11 cellular contexts compared by ENCODE assay signal in genomic region chr1:17551755-17552234, GRCh38. TPM values are rescaled to one million over a fixed set of nuclear protein-coding genes. Genes with fewer than 3 reads are reported as not detected.
DNase-seq lines count a peak whose midpoint lies in the region; ATAC-seq, FAIRE-seq and TF ChIP-seq lines count a peak whose summit lies in the region.
"Had no signal": no experiment of that assay in that cellular context is flagged by ENCODE, and none has a peak within 500 bp of the region (broad histone marks: within the 10 kb centered on the region; RNA-seq: fewer than 3 reads in every experiment).

No MANE protein-coding gene starts in this region.

- H3K14ac ChIP-seq in H1 (ENCODE audit: insufficient read length): no peak overlapping the region
- H3K14ac ChIP-seq in mesenchymal stem cell (ENCODE audit: low read length in 2 of 2): no peak overlapping the region

- H3K23me2 ChIP-seq in H1 (ENCODE audit: low read depth, low read length): no peaks in the 10 kb centered on the region; the same call in none of the 2 replicates

- H3K79me1 ChIP-seq in H1 (ENCODE audit: low read depth, low read length): peaks cover 19% of the 10 kb centered on the region
- peaks cover 14% of the 10 kb centered on the region for H3K79me1 ChIP-seq in mesenchymal stem cell (replicated peaks; ENCODE audit: low read length, poor library complexity, severe bottlenecking)

- H3K4me1 ChIP-seq in H1 (replicated peaks in 1 of 4; ENCODE audit: control insufficient read depth in 3 of 4, insufficient read depth in 4 of 4, low read length in 3 of 4) (peaks cover 18 to 50% (median 37%) of the 10 kb centered on the region in 4 experiments), mesenchymal stem cell (ENCODE audit: control insufficient read depth, insufficient read depth, low read depth, low read length) (peaks cover 27% of the 10 kb centered on the region), hepatocyte (ENCODE audit: insufficient read depth) (peaks cover 9% of the 10 kb centered on the region)

- H2BK5ac ChIP-seq in H1 (ENCODE audit: low read depth, low read length): peak overlapping the region; percentile 82; the same call in 1 of the 2 replicates
- H2BK5ac ChIP-seq in mesenchymal stem cell (ENCODE audit: low read depth, low read length, poor library complexity, severe bottlenecking): no peak overlapping the region

- CTCF ChIA-PET in H1 (lab: Charles Lee; ENCODE audit: partially characterized antibody): interaction anchor here (0.7 to 86.2 kb wide), 14 partner anchors 9 to 77 kb away, joined by 3 to 1640 read pairs (median 4); no protein-coding TSS in a partner anchor

- TF ChIP-seq POLR2A in H1 (IDR thresholded peaks at IDR 0.05; ENCODE audit: control extremely low read depth in 1 of 2, low read depth in 2 of 2, low read length in 2 of 2): no peak; a peak in 1 of 3 replicates

- H3K9me2 ChIP-seq in hepatocyte (replicated peaks; ENCODE audit: insufficient read depth): no peaks in the 10 kb centered on the region

- H3K18ac ChIP-seq in H1 (ENCODE audit: extremely low read depth, low read length): peak overlapping the region; percentile 65
- H3K18ac ChIP-seq in mesenchymal stem cell (ENCODE audit: low read depth in 1 of 2, low read length in 2 of 2): no peak overlapping the region

- H4K91ac ChIP-seq in H1 (replicated peaks; ENCODE audit: insufficient read length, low read length) (peak overlapping the region; percentile 95), mesenchymal stem cell (ENCODE audit: low read length) (no peak overlapping the region)

- H2BK12ac ChIP-seq in H1 (ENCODE audit: low read depth, low read length) (peak overlapping the region; percentile 91; the same call in 1 of the 2 replicates), mesenchymal stem cell (ENCODE audit: low read length in 2 of 2) (peak overlapping the region in 1 of 2 experiments; percentile 75)

- H2BK20ac ChIP-seq in H1 (ENCODE audit: low read length): peak overlapping the region; percentile 75; the same call in 1 of the 2 replicates

- DNase-seq in AG20443 (ENCODE audit: low spot score): peak; percentile 72
- peak; percentile 96 for DNase-seq in NCI-H2171 treated with DMSO at 0.1 percent for 48 hours (lab: John Stamatoyannopoulos, UW)
- DNase-seq in H1 (ENCODE audit: low read depth in 1 of 2, low spot score in 2 of 2): no peak
- peak; percentile 80 for DNase-seq in mesenchymal stem cell
- no peak for DNase-seq in hepatocyte (ENCODE audit: low spot score)
- DNase-seq in activated CD4-positive, alpha-beta T cell treated with anti-CD3 and anti-CD28 coated beads, Interleukin-2, amount 50 U/mL, for 1 hour: no peak
- no peak for DNase-seq in T-helper 2 cell
- DNase-seq: CD8-positive, alpha-beta memory T cell; NCI-H345 had no signal

- H3K27ac ChIP-seq in H1 (ENCODE audit: low read depth, low read length) (no peak overlapping the region; the same call in 1 of the 2 replicates), mesenchymal stem cell (ENCODE audit: low read length, poor library complexity, severe bottlenecking) (peak overlapping the region; percentile 15), hepatocyte (no peak overlapping the region)

- 55% methylated on average over 8 of the region's 8 CpGs; no CpG with 5 or more reads in 1 of the 2 experiments for WGBS in H1 (ENCODE audit: extremely low coverage in 1 of 2, insufficient coverage in 1 of 2, insufficient read length in 1 of 2, insufficient replicate concordance in 2 of 2, low coverage in 1 of 2, low lambda C conversion rate in 2 of 2, missing lambda C conversion rate in 1 of 2), 2 experiments
- WGBS in mesenchymal stem cell: 32% methylated on average over 8 of the region's 8 CpGs
- 76% methylated on average over 8 of the region's 8 CpGs for WGBS in hepatocyte (ENCODE audit: low lambda C conversion rate, missing lambda C conversion rate)

- H3K23ac ChIP-seq in H1 (ENCODE audit: insufficient read length) (no peak overlapping the region), mesenchymal stem cell (ENCODE audit: low read length in 2 of 2) (no peak overlapping the region)

- FAIRE-seq in H1 (lab: Jason Lieb, UNC): peak; percentile 7

- no peaks in the 10 kb centered on the region for H3K9me3 ChIP-seq in H1 (ENCODE audit: insufficient read depth in 2 of 2, low read depth in 1 of 2, low read length in 1 of 2)
- no peaks in the 10 kb centered on the region for H3K9me3 ChIP-seq in mesenchymal stem cell (ENCODE audit: control insufficient read depth, low read length)
- H3K9me3 ChIP-seq in hepatocyte (ENCODE audit: low read depth): no peaks in the 10 kb centered on the region

- no peaks in the 10 kb centered on the region for H3K27me3 ChIP-seq in H1 (replicated peaks in 1 of 4; ENCODE audit: control insufficient read depth in 3 of 4, extremely low read depth in 1 of 4, insufficient read depth in 3 of 4, low read length in 3 of 4)
- no peaks in the 10 kb centered on the region for H3K27me3 ChIP-seq in mesenchymal stem cell (ENCODE audit: control insufficient read depth in 1 of 2, insufficient read depth in 1 of 2, low read length in 2 of 2)
- H3K27me3 ChIP-seq in hepatocyte: no peaks in the 10 kb centered on the region

- H2AFZ ChIP-seq in H1 (ENCODE audit: low read length) (no peak overlapping the region), mesenchymal stem cell (ENCODE audit: low read depth, low read length) (no peak overlapping the region), hepatocyte (no peak overlapping the region)

- H3K4me2 ChIP-seq in H1 (ENCODE audit: insufficient read depth in 1 of 2, low read depth in 2 of 2, low read length in 2 of 2) (peak overlapping the region; percentile 67 to 81), mesenchymal stem cell (ENCODE audit: low read length, poor library complexity, severe bottlenecking) (no peak overlapping the region), hepatocyte (no peak overlapping the region)

- TF ChIP-seq CTCF in H1 (IDR thresholded peaks at IDR 0.05; ENCODE audit: control extremely low read depth in 1 of 3, insufficient read depth in 1 of 3, low read depth in 1 of 3, low read length in 3 of 3): no peak
- TF ChIP-seq CTCF in hepatocyte (IDR thresholded peaks at IDR 0.05; ENCODE audit: poor library complexity): no peak

- no peak overlapping the region for H4K5ac ChIP-seq in H1 (ENCODE audit: insufficient read length, low read depth, low read length)

- TF ChIP-seq EP300 in H1 (IDR thresholded peaks at IDR 0.05; ENCODE audit: borderline replicate concordance in 1 of 2, low read depth in 2 of 2, low read length in 2 of 2): no peak

- no peak for TF ChIP-seq RAD21 in H1 (IDR thresholded peaks at IDR 0.05 in 1 of 2, conservative IDR thresholded peaks at IDR 0.05 in 1 of 2; ENCODE audit: low read depth in 2 of 2, low read length in 2 of 2)

- no peak overlapping the region for H2AK5ac ChIP-seq in H1 (ENCODE audit: low read depth, low read length)
- no peak overlapping the region for H2AK5ac ChIP-seq in mesenchymal stem cell (ENCODE audit: low read length, severe bottlenecking)

- H2BK15ac ChIP-seq in H1 (ENCODE audit: low read length) (0 out of 2 replicates have a peak overlapping the region, but pooled peaks have one; percentile 49), mesenchymal stem cell (ENCODE audit: low read depth, poor library complexity, severe bottlenecking) (no peak overlapping the region)

- H4K20me1 ChIP-seq in H1 (replicated peaks in 1 of 2; ENCODE audit: control insufficient read depth in 1 of 2, insufficient read depth in 2 of 2, low read length in 2 of 2): peaks cover 0 to 2% of the 10 kb centered on the region in 2 experiments
- H4K20me1 ChIP-seq in hepatocyte (ENCODE audit: insufficient read depth, poor library complexity, severe bottlenecking): peaks cover 10% of the 10 kb centered on the region

- H3K9ac ChIP-seq in H1 (replicated peaks in 1 of 4; ENCODE audit: extremely low read depth in 1 of 4, low read depth in 3 of 4, low read length in 3 of 4) (no peak overlapping the region), mesenchymal stem cell (ENCODE audit: low read length) (peak overlapping the region; percentile 61)

- H3K36me3 ChIP-seq in H1 (ENCODE audit: control insufficient read depth in 2 of 4, insufficient read depth in 4 of 4, low read length in 3 of 4) (no peaks in the 10 kb centered on the region), mesenchymal stem cell (ENCODE audit: control insufficient read depth in 1 of 2, insufficient read depth in 2 of 2, low read depth in 1 of 2, low read length in 2 of 2) (no peaks in the 10 kb centered on the region), hepatocyte (replicated peaks; ENCODE audit: insufficient read depth, low read depth) (no peaks in the 10 kb centered on the region)

- H3K4ac ChIP-seq in H1 (replicated peaks; ENCODE audit: insufficient read length, low read depth, low read length) (peak overlapping the region; percentile 55), mesenchymal stem cell (ENCODE audit: low read depth in 1 of 2, low read length in 2 of 2) (no peak overlapping the region)

- ATAC-seq in HG03280 (IDR thresholded peaks at IDR 0.05; ENCODE audit: unreplicated experiment): no peak
- ATAC-seq: activated T-helper 17 cell treated with anti-CD3 and anti-CD28 coated beads, Interleukin-2, amount 50 U/mL, for 72 hours had no signal

- peak overlapping the region; percentile 47 for H2BK120ac ChIP-seq in H1 (replicated peaks; ENCODE audit: low read depth, low read length)
- H2BK120ac ChIP-seq in mesenchymal stem cell (ENCODE audit: low read depth, low read length): no peak overlapping the region

- peaks cover 3 to 72% of the 10 kb centered on the region in 2 experiments for H3K79me2 ChIP-seq in H1 (ENCODE audit: control insufficient read depth in 1 of 2, insufficient read depth in 2 of 2, low read length in 2 of 2)
- H3K79me2 ChIP-seq in hepatocyte: peaks cover 50% of the 10 kb centered on the region

- H4K8ac ChIP-seq in H1 (ENCODE audit: extremely low read depth, insufficient read depth, low read length) (no peak overlapping the region), mesenchymal stem cell (ENCODE audit: low read length) (peak overlapping the region; percentile 29)

- POLR2A ChIA-PET in H1 (lab: Charles Lee; ENCODE audit: partially characterized antibody): interaction anchor here (0.7 to 8.5 kb wide), 12 partner anchors 10 to 67 kb away, joined by 3 to 123 read pairs (median 4); partner anchors contain the start of gene ARHGEF10L

- H3K4me3 ChIP-seq in H1 (ENCODE audit: extremely low read depth in 1 of 4, insufficient read depth in 2 of 4, low read depth in 3 of 4, low read length in 4 of 4): peak overlapping the region in 2 of 4 experiments; percentile 7 to 44; a peak in 3 of 8 replicates
- H3K4me3 ChIP-seq in mesenchymal stem cell (ENCODE audit: insufficient read depth in 1 of 2, low read depth in 1 of 2, low read length in 2 of 2): peak overlapping the region in 1 of 2 experiments; percentile 41
- no peak overlapping the region for H3K4me3 ChIP-seq in hepatocyte

- no peak overlapping the region for H3K56ac ChIP-seq in H1 (replicated peaks; ENCODE audit: insufficient read length, low read depth, low read length)

RNA-seq across cellular contexts. Expression of gene ARHGEF10L, which starts 12.3 kb away (rescaled TPM):
- total RNA-seq in H1 (2021; fragmentation: NEBNext Ultra II Directional; extraction: Animal tissue kit (Norgen Biotek cat#: 25700)): 38.0 and 39.6 TPM in 2 replicates
- polyA plus RNA-seq in H1 (2011; rRNA removed): 33.6 and 55.3 TPM in 2 replicates
- 43.2 TPM for polyA plus RNA-seq in H1 (2011; cell fraction: cytosol; rRNA removed)
- 171 TPM for polyA plus RNA-seq in H1 (2011; cell fraction: nucleus; rRNA removed)
- polyA plus RNA-seq in H1 (2012, experiment 1 of 2): 23.6 to 37.7 TPM (median 33.8 TPM) in 4 replicates
- polyA plus RNA-seq in H1 (2012, experiment 2 of 2): 27.2 TPM
- 17.0 TPM for polyA plus RNA-seq in H1 (2013, experiment 1 of 2)
- 16.9 TPM for polyA plus RNA-seq in H1 (2013, experiment 2 of 2)
- 46.7 and 47.4 TPM in 2 replicates for polyA minus RNA-seq in H1 (2011; rRNA and poly(A)+ RNA removed)
- 33.8 TPM for polyA minus RNA-seq in H1 (2011; cell fraction: cytosol; rRNA and poly(A)+ RNA removed)
- polyA minus RNA-seq in H1 (2011; cell fraction: nucleus; rRNA and poly(A)+ RNA removed): 74.8 TPM
- polyA plus RNA-seq in mesenchymal stem cell (2013, experiment 1 of 2): 6.9 TPM
- 7.2 TPM for polyA plus RNA-seq in mesenchymal stem cell (2013, experiment 2 of 2)
- total RNA-seq in hepatocyte: 33.0 and 48.3 TPM in 2 replicates
- polyA plus RNA-seq in hepatocyte: 40.4 and 48.2 TPM in 2 replicates
- total RNA-seq: activated T-helper 17 cell treated with anti-CD3 and anti-CD28 coated beads, Interleukin-2, amount 50 U/mL, for 72 hours had no signal
- polyA plus RNA-seq: CD8-positive, alpha-beta memory T cell had no signal

Comparison
In these comparisons a context has a peak if more than half of its experiments do, and no peak if none do; other contexts are left out.
1. DNase-seq: peak in AG20443 (single experiment), NCI-H2171 treated with DMSO at 0.1 percent for 48 hours (single experiment) and mesenchymal stem cell (single experiment); none in H1 (0 of 2), hepatocyte (single experiment), activated CD4-positive, alpha-beta T cell treated with anti-CD3 and anti-CD28 coated beads, Interleukin-2, amount 50 U/mL, for 1 hour (single experiment) and T-helper 2 cell (0 of 5).
2. H3K4me2 ChIP-seq: peak in H1 (2 of 2); none in mesenchymal stem cell (single experiment) and hepatocyte (single experiment).